In the genomic region with DNA sequence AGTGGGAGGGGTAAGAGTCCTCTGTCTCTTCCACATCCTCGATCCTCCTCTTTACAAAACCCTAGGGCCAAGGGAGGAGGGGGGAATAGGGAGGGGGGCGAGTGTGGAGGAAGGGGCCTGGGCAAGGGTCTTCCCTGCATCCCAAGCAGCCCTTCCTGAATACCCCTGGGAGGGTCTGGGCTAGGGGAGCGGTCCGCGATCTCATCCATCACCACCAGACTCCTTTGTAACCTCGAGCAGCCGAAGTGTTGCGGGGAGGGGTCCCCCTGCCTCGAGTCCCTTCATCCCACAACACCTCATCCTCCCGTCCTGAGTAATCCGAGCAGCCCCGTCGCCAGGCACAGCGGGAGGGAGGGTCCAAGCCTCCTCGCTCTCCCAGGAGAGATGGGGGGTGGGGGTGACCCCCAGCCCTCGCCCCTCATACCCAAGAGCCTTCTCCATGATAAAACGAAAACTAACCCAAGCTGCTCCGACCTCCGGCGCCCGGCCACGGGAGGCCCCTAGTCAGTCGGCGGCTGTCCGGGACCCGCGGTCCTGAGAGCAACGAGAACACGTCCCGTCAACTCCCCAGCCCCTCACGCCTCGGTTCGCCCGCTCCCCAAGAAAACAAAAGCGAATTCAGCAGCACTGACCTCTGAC, we compare ENCODE assay signal across 8 cellular contexts. TPM values are rescaled to one million over a fixed set of nuclear protein-coding genes. Genes with fewer than 3 reads are reported as not detected.
DNase-seq lines count a peak whose midpoint lies in the region; ATAC-seq, FAIRE-seq and TF ChIP-seq lines count a peak whose summit lies in the region.

No MANE protein-coding gene starts in this region.

- H3K4me3 ChIP-seq in endothelial cell of umbilical vein (replicated peaks in 1 of 3; ENCODE audit: insufficient read depth in 1 of 3, low read depth in 1 of 3, low read length in 3 of 3) = peak overlapping the region in 1 of 3 experiments; percentile 19
- H3K4me3 ChIP-seq in osteoblast (ENCODE audit: insufficient read depth, low read length) = peak overlapping the region; percentile 66

- H3K9me1 ChIP-seq in endothelial cell of umbilical vein (replicated peaks; ENCODE audit: control insufficient read depth, extremely low read depth, insufficient read depth, low read length) = no peaks in the 10 kb centered on the region

- H3K9me3 ChIP-seq in endothelial cell of umbilical vein (replicated peaks; ENCODE audit: control insufficient read depth, insufficient read depth, low read length) = no peaks in the 10 kb centered on the region
- no peaks in the 10 kb centered on the region for H3K9me3 ChIP-seq in osteoblast (ENCODE audit: low read depth, low read length)

- H2AFZ ChIP-seq in endothelial cell of umbilical vein (ENCODE audit: low read depth, low read length) (peak overlapping the region; percentile 42), osteoblast (ENCODE audit: low read length) (no peak overlapping the region)

- H3K36me3 ChIP-seq in endothelial cell of umbilical vein (ENCODE audit: control insufficient read depth in 2 of 2, extremely low read depth in 1 of 2, insufficient read depth in 2 of 2, low read length in 2 of 2) (no peaks in the 10 kb centered on the region), osteoblast (ENCODE audit: insufficient read depth, low read length) (no peaks in the 10 kb centered on the region)

- no peak for TF ChIP-seq CTCF in endothelial cell of umbilical vein (IDR thresholded peaks at IDR 0.05; ENCODE audit: extremely low read depth in 1 of 2, insufficient read depth in 1 of 2, low read depth in 1 of 2, low read length in 2 of 2)
- TF ChIP-seq CTCF in osteoblast (IDR thresholded peaks at IDR 0.05; ENCODE audit: extremely low read depth, low read depth, low read length) = no peak

- H3K4me2 ChIP-seq in endothelial cell of umbilical vein (ENCODE audit: insufficient read depth, low read length) (peak overlapping the region; percentile 56), osteoblast (ENCODE audit: insufficient read depth, low read length) (peak overlapping the region; percentile 81)

- H3K4me1 ChIP-seq in endothelial cell of umbilical vein (ENCODE audit: control insufficient read depth, extremely low read depth, insufficient read depth, low read length) (no peaks in the 10 kb centered on the region), osteoblast (ENCODE audit: insufficient read depth, low read length) (peaks cover 26% of the 10 kb centered on the region)

- H3K9ac ChIP-seq in endothelial cell of umbilical vein (replicated peaks; ENCODE audit: extremely low read depth, insufficient read depth, low read length) = no peak overlapping the region

- no peak for FAIRE-seq in endothelial cell of umbilical vein (lab: Jason Lieb, UNC)

- TF ChIP-seq POLR2A in endothelial cell of umbilical vein (IDR thresholded peaks at IDR 0.05; ENCODE audit: low read depth, low read length) = no peak

- POLR2A ChIA-PET in endothelial cell of umbilical vein (lab: Charles Lee) = no interaction called here

- CTCF ChIA-PET in endothelial cell of umbilical vein (lab: Charles Lee) = interaction anchor here (0.6 kb wide), 2 partner anchors 11 to 127 kb away, joined by 3 to 6 read pairs; no protein-coding TSS in a partner anchor

- intact Hi-C loops in endothelial cell of umbilical vein (cut with micrococcal nuclease) = no loop called here

- H3K79me2 ChIP-seq in endothelial cell of umbilical vein (ENCODE audit: control insufficient read depth, insufficient read depth, low read length) = no peaks in the 10 kb centered on the region
- no peaks in the 10 kb centered on the region for H3K79me2 ChIP-seq in osteoblast (ENCODE audit: insufficient read depth, low read length)

- DNase-seq in G401 (ENCODE audit: low spot score) = peak; percentile 12
- DNase-seq in NCI-H526 treated with DMSO at 0.1 percent for 48 hours (lab: John Stamatoyannopoulos, UW) = peak; percentile 49
- DNase-seq in endothelial cell of umbilical vein (ENCODE audit: low read depth, low spot score) = no peak
- no peak for DNase-seq in osteoblast (ENCODE audit: insufficient read length, low spot score, missing footprints)
- DNase-seq in HuH-7.5 (ENCODE audit: low spot score) = no peak
- no peak for DNase-seq in ACHN
- no peak for DNase-seq in germinal center (ENCODE audit: low spot score)

- H3K27me3 ChIP-seq in endothelial cell of umbilical vein (ENCODE audit: control insufficient read depth in 2 of 2, insufficient read depth in 2 of 2, low read length in 2 of 2) = peaks cover 6 to 7% of the 10 kb centered on the region in 2 experiments
- peaks cover 20% of the 10 kb centered on the region for H3K27me3 ChIP-seq in osteoblast (ENCODE audit: insufficient read depth, low read length)

- dilution Hi-C loops in endothelial cell of umbilical vein (cut with MboI; ENCODE audit: extremely low pct_ligation_motif_present, low sequenced_read_pairs) = no loop called here

- ATAC-seq in GM21717 (IDR thresholded peaks at IDR 0.05; ENCODE audit: unreplicated experiment) = peak; percentile 22

- in situ Hi-C loops in G401 (cut with HindIII; ENCODE audit: low sequenced_read_pairs) = no loop called here
- in situ Hi-C loops in ACHN (cut with HindIII; ENCODE audit: low pct_ligation_motif_present, low pct_unique_long_range_greater_than_20kb, low sequenced_read_pairs) = no loop called here

- H3K27ac ChIP-seq in endothelial cell of umbilical vein (ENCODE audit: insufficient read depth, low read depth, low read length) (no peak overlapping the region), osteoblast (ENCODE audit: low read depth, low read length) (no peak overlapping the region)

- H4K20me1 ChIP-seq in endothelial cell of umbilical vein (replicated peaks; ENCODE audit: control insufficient read depth, extremely low read depth, insufficient read depth, low read length) (no peaks in the 10 kb centered on the region), osteoblast (ENCODE audit: insufficient read depth, low read length) (peaks cover 2% of the 10 kb centered on the region)

- BruUV-seq in endothelial cell of umbilical vein (replicated peaks; lab: Mats Ljungman, UMichigan) = no TSS peak

TF ChIP-seq in endothelial cell of umbilical vein, 7 proteins besides CTCF, POLR2A, EP300 and RAD21:
- no peak for TF ChIP-seq GATA2 (IDR thresholded peaks at IDR 0.05; ENCODE audit: insufficient read depth, insufficient read length, low read depth, low read length)
- no peak for TF ChIP-seq POLR2AphosphoS5 (IDR thresholded peaks at IDR 0.05; ENCODE audit: insufficient read depth, low read depth, low read length)
- no peak for TF ChIP-seq MAX (IDR thresholded peaks at IDR 0.05; ENCODE audit: insufficient read depth, insufficient read length)
TF ChIP-seq in endothelial cell of umbilical vein: peak in this region for 0.

RNA-seq across cellular contexts. Expression of gene SMPD3, which starts 0.5 kb away (rescaled TPM):
- 0.03 and 0.18 TPM in 2 replicates for total RNA-seq in G401 (2014; rRNA removed; shearing (Covaris generic))
- total RNA-seq in endothelial cell of umbilical vein (not detected in 2 replicates), osteoblast (0.72 TPM in 1 of 2 replicates, not detected in the other)
- polyA plus RNA-seq in endothelial cell of umbilical vein = not detected in 2 replicates
- not detected in 2 replicates for polyA plus RNA-seq in endothelial cell of umbilical vein (2011; cell fraction: cytosol; rRNA removed)
- not detected in 2 replicates for polyA plus RNA-seq in endothelial cell of umbilical vein (2011; cell fraction: nucleus; rRNA removed)
- polyA plus RNA-seq in endothelial cell of umbilical vein (2012) = 0.11 and 0.29 TPM in 2 replicates
- not detected in 2 replicates for polyA minus RNA-seq in endothelial cell of umbilical vein
- not detected for polyA minus RNA-seq in endothelial cell of umbilical vein (2011; cell fraction: cytosol; rRNA and poly(A)+ RNA removed)
- polyA minus RNA-seq in endothelial cell of umbilical vein (2011; cell fraction: nucleus; rRNA and poly(A)+ RNA removed) = not detected in 2 replicates

Comparison
In these comparisons a context has a peak if more than half of its experiments do, and no peak if none do; other contexts are left out.
1. DNase-seq: peak in G401 (single experiment) and NCI-H526 treated with DMSO at 0.1 percent for 48 hours (single experiment); none in endothelial cell of umbilical vein (single experiment), osteoblast (single experiment), HuH-7.5 (single experiment), ACHN (single experiment) and germinal center (single experiment).